ENCODE assay signal across 19 cellular contexts in the genomic region with DNA sequence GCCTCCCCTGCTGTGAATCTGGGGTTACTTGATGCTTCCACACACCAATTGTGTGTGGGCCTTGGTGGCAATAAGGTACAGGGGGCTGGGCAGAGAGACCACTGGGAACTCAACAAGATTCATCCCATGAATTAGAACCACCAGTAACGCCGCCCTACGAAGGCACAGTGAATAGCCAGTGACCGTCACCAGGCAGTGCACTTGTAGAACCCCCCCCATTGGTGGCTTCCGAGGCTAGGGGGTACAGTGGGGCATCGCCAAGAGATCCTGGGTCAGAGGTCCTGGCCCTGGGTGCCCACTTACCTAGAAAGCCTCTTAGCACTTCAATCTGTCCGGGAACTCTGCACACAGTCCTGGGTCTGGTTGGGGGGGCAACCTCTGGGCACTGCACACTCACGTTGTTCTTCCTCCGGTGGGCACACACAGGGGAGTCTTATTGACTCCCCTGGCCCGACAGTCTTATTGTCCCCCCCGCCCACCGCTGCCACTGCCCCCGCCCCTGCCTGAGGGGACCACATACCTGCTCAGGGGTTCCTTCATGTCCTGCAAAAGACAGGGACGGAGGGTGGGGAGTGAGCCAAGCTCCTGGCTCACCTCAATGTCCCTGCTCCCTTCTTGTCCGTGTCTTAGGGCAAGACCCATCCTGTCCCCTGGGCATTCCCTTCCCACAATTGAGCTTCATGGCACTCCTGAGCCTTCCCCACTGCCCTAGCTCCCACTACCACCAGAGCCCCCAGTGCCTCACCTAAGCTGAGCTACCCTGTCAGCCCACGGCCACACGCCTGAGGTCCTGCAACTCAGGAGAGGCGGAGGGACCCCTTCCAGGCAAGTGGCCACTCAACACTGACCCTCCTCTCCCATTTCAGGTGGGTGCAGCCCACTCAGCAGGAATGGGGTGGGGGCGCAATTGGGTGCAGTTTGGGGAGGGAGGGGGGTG. TPM values are rescaled to one million over a fixed set of nuclear protein-coding genes. Genes with fewer than 3 reads are reported as not detected.
A peak's percentile ranks its signal among the peaks of the same experiment; 100 is the strongest.
DNase-seq lines count a peak whose midpoint lies in the region; ATAC-seq and TF ChIP-seq lines count a peak whose summit lies in the region.
"Had no signal": no experiment of that assay in that cellular context is flagged by ENCODE, and none has a peak within 500 bp of the region (broad histone marks: within the 10 kb centered on the region; RNA-seq: fewer than 3 reads in every experiment).

No MANE protein-coding gene starts in this region.

- H3K9ac ChIP-seq in neuronal stem cell (ENCODE audit: low read depth, low read length, poor library complexity), result no peak overlapping the region
- H3K9ac ChIP-seq: KMS-11 had no signal

- peaks cover 7% of the 10 kb centered on the region for H3K79me1 ChIP-seq in neuronal stem cell (ENCODE audit: low read depth, low read length)

- H2AFZ ChIP-seq in neuronal stem cell (ENCODE audit: low read length), result no peak overlapping the region

- no peak overlapping the region for H2BK120ac ChIP-seq in neuronal stem cell (ENCODE audit: low read depth, low read length)

- H3K27me3 Mint-ChIP-seq in activated CD8-positive, alpha-beta memory T cell treated with anti-CD3 and anti-CD28 coated beads, Interleukin-2, amount 10 ng/mL, durations not matched to agents 7 days and 5 days, result no peaks in the 10 kb centered on the region
- H3K27me3 Mint-ChIP-seq in CD8-positive, alpha-beta T cell (ENCODE audit: low read depth), result no peaks in the 10 kb centered on the region
- peaks cover 12% of the 10 kb centered on the region for H3K27me3 Mint-ChIP-seq in brain
- H3K27me3 Mint-ChIP-seq: naive B cell had no signal

- no peak for TF ChIP-seq CTCF in CD8-positive, alpha-beta T cell (IDR thresholded peaks at IDR 0.05)
- TF ChIP-seq CTCF in brain (conservative IDR thresholded peaks at IDR 0.05), result no peak

- no peak overlapping the region for H3K4ac ChIP-seq in neuronal stem cell (ENCODE audit: low read length)

- peak overlapping the region; percentile 1 for H2AK5ac ChIP-seq in neuronal stem cell (ENCODE audit: low read depth, low read length)

- intact Hi-C loops in CD8-positive, alpha-beta T cell (cut with DNase I, micrococcal nuclease), result loop anchor here (5.0 to 10.0 kb wide), 3 partner anchors 132 to 1656 kb away; a partner anchor contains a TSS

- H3K4me1 Mint-ChIP-seq in activated CD8-positive, alpha-beta memory T cell treated with anti-CD3 and anti-CD28 coated beads, Interleukin-2, amount 10 ng/mL, durations not matched to agents 7 days and 5 days, result peaks cover 30% of the 10 kb centered on the region
- H3K4me1 Mint-ChIP-seq in CD8-positive, alpha-beta T cell (ENCODE audit: low read depth), result peaks cover 30% of the 10 kb centered on the region
- H3K4me1 Mint-ChIP-seq in brain, result peaks cover 39% of the 10 kb centered on the region

- H3K23ac ChIP-seq in neuronal stem cell (ENCODE audit: low read depth, low read length, poor library complexity), result peak overlapping the region; percentile 78

- H3K27ac Mint-ChIP-seq in activated CD8-positive, alpha-beta memory T cell treated with anti-CD3 and anti-CD28 coated beads, Interleukin-2, amount 10 ng/mL, durations not matched to agents 7 days and 5 days, result no peak overlapping the region
- no peak overlapping the region for H3K27ac Mint-ChIP-seq in CD8-positive, alpha-beta T cell
- H3K27ac Mint-ChIP-seq in brain, result peak overlapping the region in 2 of 5 experiments; percentile 22 to 46

- no peak overlapping the region for H4K91ac ChIP-seq in neuronal stem cell (ENCODE audit: low read depth, low read length, poor library complexity)

- no peak for ATAC-seq in activated CD8-positive, alpha-beta memory T cell treated with anti-CD3 and anti-CD28 coated beads, Interleukin-2, amount 10 ng/mL, durations not matched to agents 7 days and 5 days
- ATAC-seq in CD8-positive, alpha-beta T cell, result no peak
- ATAC-seq: PC-3 had no signal

- no peak overlapping the region for H3K4me2 ChIP-seq in neuronal stem cell (ENCODE audit: insufficient read depth, low read length, poor library complexity, severe bottlenecking)
- H3K4me2 ChIP-seq: KMS-11 had no signal

- H2BK12ac ChIP-seq in neuronal stem cell (ENCODE audit: low read length), result no peak overlapping the region

- H4K8ac ChIP-seq in neuronal stem cell (ENCODE audit: low read depth, low read length), result no peak overlapping the region

- peak overlapping the region; percentile 32 for H2BK15ac ChIP-seq in neuronal stem cell (ENCODE audit: low read length)

- no peak overlapping the region for H2BK5ac ChIP-seq in neuronal stem cell (ENCODE audit: low read length)

- no peak overlapping the region for H3K27ac ChIP-seq in CD8-positive, alpha-beta T cell (ENCODE audit: low read depth, low read length)
- H3K27ac ChIP-seq in neuronal stem cell (replicated peaks; ENCODE audit: low read length), result no peak overlapping the region
- H3K27ac ChIP-seq: KMS-11, SK-N-MC had no signal

- no peaks in the 10 kb centered on the region for H3K36me3 ChIP-seq in CD8-positive, alpha-beta T cell (ENCODE audit: insufficient read depth, low read length)
- H3K36me3 ChIP-seq in neuronal stem cell (replicated peaks in 1 of 2; ENCODE audit: control insufficient read depth in 2 of 2, insufficient read depth in 2 of 2, low read length in 2 of 2), result peaks cover 14 to 32% of the 10 kb centered on the region in 2 donors
- H3K36me3 ChIP-seq in MG63, result peaks cover 8% of the 10 kb centered on the region

- no peak overlapping the region for H3K18ac ChIP-seq in neuronal stem cell (ENCODE audit: low read length)

- H3K27me3 ChIP-seq in CD8-positive, alpha-beta T cell (ENCODE audit: insufficient read depth, low read length), result no peaks in the 10 kb centered on the region
- H3K27me3 ChIP-seq in neuronal stem cell (ENCODE audit: control insufficient read depth in 3 of 3, insufficient read depth in 3 of 3, low read depth in 1 of 3, low read length in 3 of 3) (no peaks in the 10 kb centered on the region), MG63 (no peaks in the 10 kb centered on the region)

- no peak for DNase-seq in activated CD8-positive, alpha-beta memory T cell treated with anti-CD3 and anti-CD28 coated beads, Interleukin-2, amount 10 ng/mL, durations not matched to agents 7 days and 5 days
- no peak for DNase-seq in activated CD8-positive, alpha-beta memory T cell treated with anti-CD3 and anti-CD28 coated beads, Interleukin-2, amount 50 U/mL, for 4 hours
- no peak for DNase-seq in CD8-positive, alpha-beta T cell
- DNase-seq in neuronal stem cell (ENCODE audit: low spot score) (no peak), EL (no peak), MG63 (no peak)
- DNase-seq in effector CD4-positive, alpha-beta T cell, result no peak
- DNase-seq: activated naive CD4-positive, alpha-beta T cell; dermis blood vessel endothelial cell; naive B cell; NCI-H1092 treated with DMSO at 0.1 percent for 48 hours; NCI-H748 treated with DMSO at 0.1 percent for 48 hours; PC-3; stimulated activated CD4-positive, alpha-beta T cell treated with anti-CD3 and anti-CD28 coated beads, Interleukin-12 subunit alpha, Interleukin-12 subunit beta, amount 100 ng/mL, for 4 hours; stimulated activated naive CD4-positive, alpha-beta T cell treated with Interleukin-2 at 50 U/mL for 16 hours had no signal

- POLR2A ChIA-PET in CD8-positive, alpha-beta T cell (lab: Charles Lee), result no interaction called here

- no peak overlapping the region for H3K14ac ChIP-seq in neuronal stem cell (ENCODE audit: low read length)

- H3K36me3 Mint-ChIP-seq in activated CD8-positive, alpha-beta memory T cell treated with anti-CD3 and anti-CD28 coated beads, Interleukin-2, amount 10 ng/mL, durations not matched to agents 7 days and 5 days, result peaks cover 13% of the 10 kb centered on the region
- H3K36me3 Mint-ChIP-seq in CD8-positive, alpha-beta T cell, result peaks cover 8% of the 10 kb centered on the region
- peaks cover 2% of the 10 kb centered on the region for H3K36me3 Mint-ChIP-seq in brain
- H3K36me3 Mint-ChIP-seq: naive B cell had no signal

- WGBS in neuronal stem cell (ENCODE audit: extremely low coverage in 2 of 2, insufficient read length in 2 of 2, insufficient replicate concordance in 1 of 2), 2 donors, result no CpG with 5 or more reads among the region's 19 CpGs

- H3K9me3 ChIP-seq in CD8-positive, alpha-beta T cell (ENCODE audit: low read length), result no peaks in the 10 kb centered on the region
- H3K9me3 ChIP-seq in neuronal stem cell (replicated peaks in 1 of 2; ENCODE audit: control insufficient read depth in 2 of 2, insufficient read depth in 1 of 2, low read depth in 1 of 2, low read length in 2 of 2) (peaks cover 0 to 3% of the 10 kb centered on the region in 2 donors), MG63 (no peaks in the 10 kb centered on the region)
- H3K9me3 ChIP-seq: HAP-1 had no signal

- CTCF ChIA-PET in activated CD8-positive, alpha-beta memory T cell treated with anti-CD3 and anti-CD28 coated beads, Interleukin-2, amount 10 ng/mL, durations not matched to agents 7 days and 5 days (lab: Charles Lee), result no interaction called here
- CTCF ChIA-PET in CD8-positive, alpha-beta T cell (lab: Charles Lee), result no interaction called here

- H3K4me3 Mint-ChIP-seq in activated CD8-positive, alpha-beta memory T cell treated with anti-CD3 and anti-CD28 coated beads, Interleukin-2, amount 10 ng/mL, durations not matched to agents 7 days and 5 days, result peak overlapping the region; percentile 22
- peak overlapping the region; percentile 39 for H3K4me3 Mint-ChIP-seq in CD8-positive, alpha-beta T cell
- H3K4me3 Mint-ChIP-seq in brain, result peak overlapping the region; percentile 35 to 99 (median 53)

- H3K4me1 ChIP-seq in CD8-positive, alpha-beta T cell (ENCODE audit: insufficient read depth, low read length), result peaks cover 28% of the 10 kb centered on the region
- H3K4me1 ChIP-seq in neuronal stem cell (ENCODE audit: control insufficient read depth in 2 of 2, insufficient read depth in 1 of 2, low read depth in 1 of 2, low read length in 2 of 2), result peaks cover 18 to 25% of the 10 kb centered on the region in 2 donors

- no peak overlapping the region for H3K4me3 ChIP-seq in CD8-positive, alpha-beta T cell (ENCODE audit: low read depth, low read length)
- H3K4me3 ChIP-seq in neuronal stem cell (ENCODE audit: low read length in 2 of 2), result peak overlapping the region in 1 of 2 donors; percentile 100
- H3K4me3 ChIP-seq in MG63, result no peak overlapping the region
- H3K4me3 ChIP-seq: HAP-1, SK-N-MC had no signal

- H3K9me3 Mint-ChIP-seq in activated CD8-positive, alpha-beta memory T cell treated with anti-CD3 and anti-CD28 coated beads, Interleukin-2, amount 10 ng/mL, durations not matched to agents 7 days and 5 days (ENCODE audit: low read depth), result no peaks in the 10 kb centered on the region
- no peaks in the 10 kb centered on the region for H3K9me3 Mint-ChIP-seq in CD8-positive, alpha-beta T cell
- no peaks in the 10 kb centered on the region for H3K9me3 Mint-ChIP-seq in brain
- H3K9me3 Mint-ChIP-seq: naive B cell had no signal

RNA-seq across cellular contexts. Expression of a gene that starts 2.5 kb away (rescaled TPM):
- total RNA-seq in activated CD8-positive, alpha-beta memory T cell treated with anti-CD3 and anti-CD28 coated beads, Interleukin-2, amount 10 ng/mL, durations not matched to agents 7 days and 5 days, result 10 to 100 TPM; 65.1 to 66.1 TPM
- 10 to 100 TPM; 36.6 to 40.3 TPM for total RNA-seq in CD8-positive, alpha-beta T cell
- 21.0 TPM for polyA plus RNA-seq in brain (ENCODE audit: insufficient read depth, low read depth, low replicate concordance)
- 13.5 TPM for polyA plus RNA-seq in neuronal stem cell (2013, experiment 1 of 2)
- polyA plus RNA-seq in neuronal stem cell (2013, experiment 2 of 2), result 13.3 TPM
- 36.5 and 44.3 TPM in 2 replicates for total RNA-seq in MG63 (2014; rRNA removed; shearing (Covaris generic); ENCODE audit: low replicate concordance)

RNA-seq across cellular contexts. Expression of a gene that starts 7.5 kb away (rescaled TPM):
- total RNA-seq in activated CD8-positive, alpha-beta memory T cell treated with anti-CD3 and anti-CD28 coated beads, Interleukin-2, amount 10 ng/mL, durations not matched to agents 7 days and 5 days, result 1 to 10 TPM; 2.6 to 2.8 TPM
- 1 to 10 TPM; 1.1 to 1.4 TPM for total RNA-seq in CD8-positive, alpha-beta T cell
- 0.61 TPM for polyA plus RNA-seq in brain (ENCODE audit: insufficient read depth, low read depth, low replicate concordance)
- 4.1 TPM for polyA plus RNA-seq in neuronal stem cell (2013, experiment 1 of 2)
- 3.7 TPM for polyA plus RNA-seq in neuronal stem cell (2013, experiment 2 of 2)
- total RNA-seq in MG63 (2014; rRNA removed; shearing (Covaris generic); ENCODE audit: low replicate concordance), result not detected in 2 replicates
- total RNA-seq: dermis blood vessel endothelial cell, PC-3 had no signal
